Comparison of ENCODE assay signal across 1 cellular context in genomic region chr17:50596191-50597037, GRCh38.
TF ChIP-seq lines count a peak whose summit lies in the region.

No MANE protein-coding gene starts in this region.

TF ChIP-seq in HepG2, 621 proteins besides CTCF, POLR2A, EP300 and RAD21:
- TF ChIP-seq XRCC5 (optimal IDR thresholded peaks at IDR 0.05; ENCODE audit: low read length), result peak; percentile 81
- TF ChIP-seq STAG1 (CRISPR knock-in tag; IDR thresholded peaks at IDR 0.05), result peak; percentile 59
- TF ChIP-seq MXD3 (CRISPR knock-in tag; IDR thresholded peaks at IDR 0.05), result peak; percentile 48; the same call in 1 of the 2 replicates
- peak; percentile 30; the same call in 1 of the 2 replicates for TF ChIP-seq ZNF768 (CRISPR knock-in tag; IDR thresholded peaks at IDR 0.05)
- TF ChIP-seq ZNF563 (CRISPR knock-in tag; IDR thresholded peaks at IDR 0.05), result no peak
- TF ChIP-seq ZFX (CRISPR knock-in tag; IDR thresholded peaks at IDR 0.05; ENCODE audit: low read depth), result 0 out of 2 replicates have a peak, but pooled peaks have one; percentile 19
- TF ChIP-seq TARDBP (CRISPR knock-in tag; IDR thresholded peaks at IDR 0.05), result no peak
- no peak for TF ChIP-seq MAF1 (CRISPR knock-in tag; IDR thresholded peaks at IDR 0.05; ENCODE audit: borderline replicate concordance)
- no peak for TF ChIP-seq BRF2 (CRISPR knock-in tag; IDR thresholded peaks at IDR 0.05)
- no peak for TF ChIP-seq ARNT2 (CRISPR knock-in tag; IDR thresholded peaks at IDR 0.05; ENCODE audit: low read depth)
- peak; percentile 38; the same call in 1 of the 2 replicates for TF ChIP-seq BORCS8-MEF2B (CRISPR knock-in tag; IDR thresholded peaks at IDR 0.05)
- TF ChIP-seq RXRA (CRISPR knock-in tag; IDR thresholded peaks at IDR 0.05), result 0 out of 2 replicates have a peak, but pooled peaks have one; percentile 20
- peak; percentile 45; the same call in 1 of the 2 replicates for TF ChIP-seq GABPB1 (CRISPR knock-in tag; IDR thresholded peaks at IDR 0.05)
- no peak for TF ChIP-seq MXI1 (IDR thresholded peaks at IDR 0.05; ENCODE audit: borderline replicate concordance, low read depth, low read length)
- no peak for TF ChIP-seq ZNF468 (CRISPR knock-in tag; IDR thresholded peaks at IDR 0.05)
- no peak for TF ChIP-seq NFE2L2 (IDR thresholded peaks at IDR 0.05; ENCODE audit: low read length)
- TF ChIP-seq FOXM1 (CRISPR knock-in tag; IDR thresholded peaks at IDR 0.05), result no peak
- TF ChIP-seq SMC3 (IDR thresholded peaks at IDR 0.05; ENCODE audit: low read length), result peak; percentile 25; the same call in 1 of the 2 replicates
- 0 out of 2 replicates have a peak, but pooled peaks have one; percentile 19 for TF ChIP-seq MAZ (IDR thresholded peaks at IDR 0.05; ENCODE audit: borderline replicate concordance, low read depth, low read length)
- TF ChIP-seq MAZ (CRISPR knock-in tag; IDR thresholded peaks at IDR 0.05; ENCODE audit: low read depth), result no peak
- TF ChIP-seq RFX5 (IDR thresholded peaks at IDR 0.05; ENCODE audit: low read depth, low read length), result no peak
- TF ChIP-seq ZNF34 (CRISPR knock-in tag; IDR thresholded peaks at IDR 0.05; ENCODE audit: borderline replicate concordance), result no peak
- TF ChIP-seq ZNF362 (CRISPR knock-in tag; IDR thresholded peaks at IDR 0.05; ENCODE audit: borderline replicate concordance), result no peak
- peak; percentile 93 for TF ChIP-seq EZH2 (conservative IDR thresholded peaks at IDR 0.05; ENCODE audit: low read depth, low read length)
- peak; percentile 87 for TF ChIP-seq ZBTB33 (CRISPR knock-in tag; IDR thresholded peaks at IDR 0.05)
- peak; percentile 26 for TF ChIP-seq AGO1 (IDR thresholded peaks at IDR 0.05; ENCODE audit: low read depth, low read length, poor library complexity, severe bottlenecking)
- 0 out of 2 replicates have a peak, but pooled peaks have one; percentile 39 for TF ChIP-seq DR1 (CRISPR knock-in tag; IDR thresholded peaks at IDR 0.05)
- TF ChIP-seq ZNF598 (CRISPR knock-in tag; IDR thresholded peaks at IDR 0.05; ENCODE audit: borderline replicate concordance), result no peak
- no peak for TF ChIP-seq NFYC (CRISPR knock-in tag; IDR thresholded peaks at IDR 0.05)
- no peak for TF ChIP-seq CREBL2 (CRISPR knock-in tag; IDR thresholded peaks at IDR 0.05; ENCODE audit: borderline replicate concordance)
- peak; percentile 32; the same call in 1 of the 2 replicates for TF ChIP-seq ZNF687 (CRISPR knock-in tag; IDR thresholded peaks at IDR 0.05)
